ENCODE assay signal across 8 cellular contexts in genomic region chr1:23825762-23826522, GRCh38. TPM values are rescaled to one million over a fixed set of nuclear protein-coding genes. Genes with fewer than 3 reads are reported as not detected.
DNase-seq lines count a peak whose midpoint lies in the region; ATAC-seq and TF ChIP-seq lines count a peak whose summit lies in the region.

No MANE protein-coding gene starts in this region.

- peaks cover 7% of the 10 kb centered on the region; the same call in 1 of the 2 replicates for H3F3A ChIP-seq in OCI-LY1 (ENCODE audit: insufficient read depth, low read length)

- peaks cover 16% of the 10 kb centered on the region for H3K4me1 Mint-ChIP-seq in endothelial cell (ENCODE audit: unreplicated experiment)

- no peaks in the 10 kb centered on the region for H3K79me2 ChIP-seq in OCI-LY1 (ENCODE audit: insufficient read depth, low read length)
- H3K79me2 ChIP-seq in parathyroid adenoma = no peaks in the 10 kb centered on the region

- H3K27ac ChIP-seq in heart right ventricle (peak overlapping the region; percentile 87 to 99 (median 96)), OCI-LY1 (ENCODE audit: low read depth, low read length, poor library complexity, severe bottlenecking) (peak overlapping the region; percentile 10), parathyroid adenoma (peak overlapping the region; percentile 90)

- 69 to 70% methylated on average over 23 to 24 of the region's 24 CpGs for WGBS in heart right ventricle, 2 donors

- H3K9me2 ChIP-seq in OCI-LY1 (ENCODE audit: low read depth, low read length) = no peaks in the 10 kb centered on the region

- no peak for TF ChIP-seq CTCF in heart right ventricle (IDR thresholded peaks at IDR 0.05)
- no peak for TF ChIP-seq CTCF in OCI-LY1 (IDR thresholded peaks at IDR 0.05; ENCODE audit: low read length)
- no peak for TF ChIP-seq CTCF in endothelial cell (IDR thresholded peaks at IDR 0.05; ENCODE audit: unreplicated experiment)
- TF ChIP-seq CTCF in parathyroid adenoma (IDR thresholded peaks at IDR 0.05) = no peak

- H3K4me3 ChIP-seq in heart right ventricle = peak overlapping the region; percentile 74 to 99 (median 92)
- H3K4me3 ChIP-seq in OCI-LY1 (ENCODE audit: low read depth, low read length, poor library complexity, severe bottlenecking) = peak overlapping the region; percentile 85
- peak overlapping the region; percentile 99 for H3K4me3 ChIP-seq in parathyroid adenoma (ENCODE audit: low read depth, low read length)

- H3K27me3 ChIP-seq in heart right ventricle (no peaks in the 10 kb centered on the region), OCI-LY1 (ENCODE audit: insufficient read depth, low read length) (no peaks in the 10 kb centered on the region), parathyroid adenoma (ENCODE audit: control insufficient read depth, insufficient read depth, low read length) (no peaks in the 10 kb centered on the region)

- intact Hi-C loops in heart right ventricle (cut with DNase I) = loop anchor here in 2 of 10 donors (5.0 to 10.0 kb wide), 2 partner anchors 41 to 199 kb away; partner anchors contain the start of gene FUCA1 (in 1 of the 2)
- intact Hi-C loops in left cardiac atrium (cut with DNase I) = no loop called here

- peak overlapping the region; percentile 98 for H3K4me3 Mint-ChIP-seq in endothelial cell (ENCODE audit: unreplicated experiment)

- H3K4me2 ChIP-seq in OCI-LY1 (ENCODE audit: low read length) = peak overlapping the region; percentile 72
- H3K4me2 ChIP-seq in parathyroid adenoma (ENCODE audit: low read length) = peak overlapping the region; percentile 90

- H2AFZ ChIP-seq in OCI-LY1 (ENCODE audit: low read length) (no peak overlapping the region), parathyroid adenoma (peak overlapping the region; percentile 93)

- H3K27me3 Mint-ChIP-seq in endothelial cell (ENCODE audit: unreplicated experiment) = no peaks in the 10 kb centered on the region

- H3K9me3 Mint-ChIP-seq in endothelial cell (ENCODE audit: unreplicated experiment) = no peaks in the 10 kb centered on the region

- ATAC-seq in heart right ventricle (peak in 2 of 8 donors; percentile 10 to 21), left cardiac atrium (no peak)

- H3K27ac Mint-ChIP-seq in endothelial cell (ENCODE audit: unreplicated experiment) = peak overlapping the region; percentile 89

- DNase-seq in heart right ventricle = no peak
- no peak for DNase-seq in left cardiac atrium
- no peak for DNase-seq in endothelial cell (ENCODE audit: low spot score)
- no peak for DNase-seq in NCI-H2081 (lab: John Stamatoyannopoulos, UW)
- no peak for DNase-seq in putamen (ENCODE audit: low spot score)
- DNase-seq in NCI-H1694 treated with DMSO at 0.1 percent for 48 hours (lab: John Stamatoyannopoulos, UW) = no peak

- no peaks in the 10 kb centered on the region for H3K36me3 ChIP-seq in heart right ventricle
- no peaks in the 10 kb centered on the region for H3K36me3 ChIP-seq in OCI-LY1 (ENCODE audit: insufficient read depth, low read length)
- no peaks in the 10 kb centered on the region for H3K36me3 ChIP-seq in parathyroid adenoma (ENCODE audit: control insufficient read depth, insufficient read depth, low read length)

- no peaks in the 10 kb centered on the region for H4K20me1 ChIP-seq in OCI-LY1 (ENCODE audit: insufficient read depth, low read length)

- H3K36me3 Mint-ChIP-seq in endothelial cell (ENCODE audit: low read depth, unreplicated experiment) = no peaks in the 10 kb centered on the region

- H3K9me3 ChIP-seq in heart right ventricle (no peaks in the 10 kb centered on the region), OCI-LY1 (ENCODE audit: low read length) (no peaks in the 10 kb centered on the region), parathyroid adenoma (ENCODE audit: control insufficient read depth, low read length) (no peaks in the 10 kb centered on the region)

- peak overlapping the region; percentile 93 for H3K9ac ChIP-seq in OCI-LY1 (ENCODE audit: low read length)
- no peak overlapping the region for H3K9ac ChIP-seq in parathyroid adenoma

- H3K4me1 ChIP-seq in heart right ventricle (peaks cover 2 to 22% (median 14%) of the 10 kb centered on the region in 9 donors), OCI-LY1 (ENCODE audit: insufficient read depth, low read length, severe bottlenecking) (peaks cover 18% of the 10 kb centered on the region), parathyroid adenoma (no peaks in the 10 kb centered on the region)

RNA-seq across cellular contexts. Expression of gene HMGCL, which starts 0.7 kb away (rescaled TPM):
- total RNA-seq in heart right ventricle (10 to 100 TPM; 27.8 to 44.3 (median 40.1) TPM), left cardiac atrium (10 to 100 TPM; 23.1 to 23.4 TPM), endothelial cell (ENCODE audit: unreplicated experiment) (30.0 TPM)
- polyA plus RNA-seq in heart right ventricle = 10 to 100 TPM; 25.7 to 26.9 TPM

RNA-seq across cellular contexts. Expression of gene GALE, which starts 25.4 kb away (rescaled TPM):
- total RNA-seq in heart right ventricle = 10 to 100 TPM in 2 of 10 donors, 1 to 10 TPM in 8; 5.3 to 14.1 (median 7.9) TPM
- 10 to 100 TPM; 14.9 to 22.2 TPM for polyA plus RNA-seq in heart right ventricle
- 10 to 100 TPM in 1 of 2 donors, 1 to 10 TPM in 1; 9.7 to 16.0 TPM for total RNA-seq in left cardiac atrium
- 33.9 TPM for total RNA-seq in endothelial cell (ENCODE audit: unreplicated experiment)

RNA-seq across cellular contexts. Expression of gene LYPLA2, which starts 35.0 kb away (rescaled TPM):
- total RNA-seq in heart right ventricle (10 to 100 TPM; 22.0 to 31.9 (median 27.0) TPM), left cardiac atrium (10 to 100 TPM; 32.3 to 36.4 TPM), endothelial cell (ENCODE audit: unreplicated experiment) (138 TPM)
- 10 to 100 TPM; 25.8 to 54.5 TPM for polyA plus RNA-seq in heart right ventricle

RNA-seq across cellular contexts. Expression of gene FUCA1, which starts 42.1 kb away (rescaled TPM):
- 10 to 100 TPM; 10.6 to 34.0 (median 15.1) TPM for total RNA-seq in heart right ventricle
- 10 to 100 TPM; 11.2 to 13.3 TPM for polyA plus RNA-seq in heart right ventricle
- total RNA-seq in left cardiac atrium = 10 to 100 TPM; 17.0 to 19.9 TPM
- 6.1 TPM for total RNA-seq in endothelial cell (ENCODE audit: unreplicated experiment)

RNA-seq across cellular contexts. Expression of gene PITHD1, which starts 47.7 kb away (rescaled TPM):
- 10 to 100 TPM; 37.6 to 52.8 (median 43.3) TPM for total RNA-seq in heart right ventricle
- 10 to 100 TPM; 25.3 to 71.7 TPM for polyA plus RNA-seq in heart right ventricle
- 10 to 100 TPM; 34.9 to 39.6 TPM for total RNA-seq in left cardiac atrium
- 35.4 TPM for total RNA-seq in endothelial cell (ENCODE audit: unreplicated experiment)

Comparison
In these comparisons a context has a peak if more than half of its experiments do, and no peak if none do; other contexts are left out.
1. H3K27ac ChIP-seq: peak in every context shown above with its lines; median percentile 96 in heart right ventricle; 90 in parathyroid adenoma; 10 in OCI-LY1.